Comparison of ENCODE assay signal across 19 cellular contexts in the genomic region with DNA sequence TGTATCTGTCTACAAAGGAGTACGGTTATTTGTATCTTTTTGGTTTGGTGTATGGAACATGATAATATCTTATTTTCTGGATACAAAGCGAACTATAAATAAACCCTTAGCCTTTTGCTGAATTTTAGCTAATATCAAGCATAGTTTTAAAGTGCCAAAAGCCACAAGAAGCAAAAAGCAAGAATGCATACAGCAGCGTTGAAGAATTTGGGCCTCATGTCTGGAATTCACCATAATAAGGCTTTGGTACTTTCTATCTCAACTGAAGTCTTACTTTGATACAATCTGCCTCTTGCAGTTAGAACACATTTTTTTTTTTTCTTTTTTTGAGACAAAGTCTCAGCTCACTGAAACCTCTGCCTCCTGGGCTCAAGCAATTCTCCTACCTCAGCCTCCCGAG.
DNase-seq lines count a peak whose midpoint lies in the region; ATAC-seq, FAIRE-seq and TF ChIP-seq lines count a peak whose summit lies in the region.
"Had no signal": no experiment of that assay in that cellular context is flagged by ENCODE, and none has a peak within 500 bp of the region (broad histone marks: within the 10 kb centered on the region; RNA-seq: fewer than 3 reads in every experiment).

No MANE protein-coding gene starts in this region.

- no peak overlapping the region for H3K4me2 ChIP-seq in astrocyte (ENCODE audit: low read length)

- ATAC-seq in CD4-positive, alpha-beta T cell (ENCODE audit: poor library complexity): no peak
- ATAC-seq in thoracic aorta (ENCODE audit: insufficient number of reproducible peaks, low FRiP score, low read depth): no peak
- ATAC-seq: CD8-positive, alpha-beta T cell; HCT116 had no signal

- no peaks in the 10 kb centered on the region for H3K79me2 ChIP-seq in astrocyte (ENCODE audit: insufficient read depth, low read length)

- no peaks in the 10 kb centered on the region for H3K9me3 Mint-ChIP-seq in CD4-positive, alpha-beta T cell
- no peaks in the 10 kb centered on the region for H3K9me3 Mint-ChIP-seq in astrocyte (ENCODE audit: unreplicated experiment)
- H3K9me3 Mint-ChIP-seq in nephron progenitor cell: no peaks in the 10 kb centered on the region
- H3K9me3 Mint-ChIP-seq: CD8-positive, alpha-beta T cell had no signal

- no peaks in the 10 kb centered on the region for H3K36me3 Mint-ChIP-seq in CD4-positive, alpha-beta T cell (ENCODE audit: low read depth)
- no peaks in the 10 kb centered on the region for H3K36me3 Mint-ChIP-seq in astrocyte (ENCODE audit: low read depth, unreplicated experiment)
- H3K36me3 Mint-ChIP-seq in nephron progenitor cell (ENCODE audit: low read depth): no peaks in the 10 kb centered on the region
- H3K36me3 Mint-ChIP-seq: CD8-positive, alpha-beta T cell had no signal

- no peak overlapping the region for H3K27ac Mint-ChIP-seq in CD4-positive, alpha-beta T cell
- no peak overlapping the region for H3K27ac Mint-ChIP-seq in astrocyte (ENCODE audit: unreplicated experiment)
- no peak overlapping the region for H3K27ac Mint-ChIP-seq in nephron progenitor cell
- H3K27ac Mint-ChIP-seq: CD8-positive, alpha-beta T cell had no signal

- H2AFZ ChIP-seq in astrocyte (ENCODE audit: low read depth, low read length): no peak overlapping the region

- POLR2A ChIA-PET in CD4-positive, alpha-beta T cell (lab: Charles Lee): no interaction called here

- H4K20me1 ChIP-seq in astrocyte (ENCODE audit: insufficient read depth, low read length): no peaks in the 10 kb centered on the region

- no peak overlapping the region for H3K4me3 ChIP-seq in astrocyte (ENCODE audit: insufficient read depth, low read depth, low read length)
- peak overlapping the region; percentile 41 for H3K4me3 ChIP-seq in thoracic aorta

- no peaks in the 10 kb centered on the region for H3K36me3 ChIP-seq in astrocyte (ENCODE audit: insufficient read depth, low read length)
- H3K36me3 ChIP-seq in thoracic aorta: no peaks in the 10 kb centered on the region
- H3K36me3 ChIP-seq: BE2C had no signal

- CTCF ChIA-PET in CD4-positive, alpha-beta T cell (lab: Charles Lee): no interaction called here

- H3K4me3 Mint-ChIP-seq in CD4-positive, alpha-beta T cell: no peak overlapping the region
- H3K4me3 Mint-ChIP-seq in astrocyte (ENCODE audit: unreplicated experiment) (no peak overlapping the region), nephron progenitor cell (no peak overlapping the region)
- H3K4me3 Mint-ChIP-seq: CD8-positive, alpha-beta T cell had no signal

- H3K27me3 ChIP-seq in CD4-positive, alpha-beta T cell (ENCODE audit: control insufficient read depth, insufficient read depth, low read length): no peaks in the 10 kb centered on the region
- no peaks in the 10 kb centered on the region for H3K27me3 ChIP-seq in astrocyte (ENCODE audit: insufficient read depth, low read length)
- no peaks in the 10 kb centered on the region for H3K27me3 ChIP-seq in thoracic aorta (replicated peaks; ENCODE audit: insufficient read depth)
- H3K27me3 ChIP-seq: BE2C had no signal

- H3K9me3 ChIP-seq in CD4-positive, alpha-beta T cell (ENCODE audit: control insufficient read depth, low read length): no peaks in the 10 kb centered on the region
- H3K9me3 ChIP-seq in astrocyte (ENCODE audit: insufficient read depth, low read depth, low read length): no peaks in the 10 kb centered on the region
- no peaks in the 10 kb centered on the region for H3K9me3 ChIP-seq in thoracic aorta
- H3K9me3 ChIP-seq: BE2C had no signal

- no peaks in the 10 kb centered on the region for H3K4me1 Mint-ChIP-seq in CD4-positive, alpha-beta T cell (ENCODE audit: low read depth)
- H3K4me1 Mint-ChIP-seq in astrocyte (ENCODE audit: low read depth, unreplicated experiment) (peaks cover 11% of the 10 kb centered on the region), nephron progenitor cell (peaks cover 6% of the 10 kb centered on the region)

- no peaks in the 10 kb centered on the region for H3K27me3 Mint-ChIP-seq in CD4-positive, alpha-beta T cell
- H3K27me3 Mint-ChIP-seq in astrocyte (ENCODE audit: low read depth, unreplicated experiment) (no peaks in the 10 kb centered on the region), nephron progenitor cell (ENCODE audit: low read depth, poor library complexity) (no peaks in the 10 kb centered on the region)

- no peak for DNase-seq in CD4-positive, alpha-beta T cell
- DNase-seq in astrocyte (ENCODE audit: low read depth) (peak; percentile 72), fibroblast of gingiva (ENCODE audit: low read depth) (peak; percentile 14), thoracic aorta (ENCODE audit: low spot score) (no peak), AML-193 (lab: John Stamatoyannopoulos, UW) (no peak), DMS53 (lab: John Stamatoyannopoulos, UW) (no peak), nephron progenitor cell (no peak)
- DNase-seq: 8988T; ACHN; BE2C; CD8-positive, alpha-beta T cell; COR-L47; DMS153; DND-41; GF-D8 had no signal

- no peaks in the 10 kb centered on the region for H3K4me1 ChIP-seq in astrocyte (ENCODE audit: insufficient read depth, low read length)
- H3K4me1 ChIP-seq in thoracic aorta (ENCODE audit: control insufficient read depth in 1 of 2, low read depth in 2 of 2): peaks cover 31 to 60% of the 10 kb centered on the region in 2 donors

- no peak overlapping the region for H3K27ac ChIP-seq in CD4-positive, alpha-beta T cell (ENCODE audit: low read depth, low read length)
- H3K27ac ChIP-seq in astrocyte (ENCODE audit: low read depth, low read length) (no peak overlapping the region), thoracic aorta (peak overlapping the region; percentile 24 to 72)
- H3K27ac ChIP-seq: C4-2B, HL-60 had no signal

- FAIRE-seq in astrocyte (lab: Jason Lieb, UNC): no peak
- FAIRE-seq: D721Med had no signal

- peak; percentile 19 for TF ChIP-seq CTCF in CD4-positive, alpha-beta T cell (IDR thresholded peaks at IDR 0.05)
- no peak for TF ChIP-seq CTCF in astrocyte (IDR thresholded peaks at IDR 0.05; ENCODE audit: insufficient read depth, low read depth, low read length)
- TF ChIP-seq CTCF in thoracic aorta (IDR thresholded peaks at IDR 0.05): no peak
- no peak for TF ChIP-seq CTCF in nephron progenitor cell (IDR thresholded peaks at IDR 0.05)

- intact Hi-C loops in CD4-positive, alpha-beta T cell (cut with DNase I, micrococcal nuclease): no loop called here

- no peak overlapping the region for H3K9ac ChIP-seq in astrocyte (ENCODE audit: low read length)

Comparison
In these comparisons a context has a peak if more than half of its experiments do, and no peak if none do; other contexts are left out.
1. DNase-seq: peak in astrocyte (single experiment) and fibroblast of gingiva (single experiment); none in CD4-positive, alpha-beta T cell (0 of 10), thoracic aorta (single experiment), AML-193 (0 of 2), DMS53 (single experiment) and nephron progenitor cell (single experiment).
2. H3K27ac ChIP-seq: peak in thoracic aorta (2 of 2); none in CD4-positive, alpha-beta T cell (single experiment) and astrocyte (single experiment).